In the genomic region with DNA sequence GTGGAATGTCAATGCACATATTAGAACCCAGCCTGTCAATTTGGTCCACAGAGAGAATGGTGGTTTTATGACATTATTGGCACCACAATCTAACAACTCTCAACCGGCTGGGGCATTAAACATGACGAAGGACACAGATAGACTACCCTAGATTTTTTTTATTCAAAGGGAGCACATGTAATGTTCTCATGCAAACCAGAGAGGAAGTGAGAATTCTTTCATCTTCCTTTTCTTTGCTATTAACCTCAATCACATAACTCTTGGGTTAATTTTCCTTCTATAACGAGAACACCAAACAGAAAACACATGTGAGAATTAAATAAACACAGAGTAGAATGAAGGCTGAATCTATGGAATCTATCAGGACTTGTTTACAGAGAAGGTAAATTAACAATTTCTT, we compare ENCODE assay signal across 23 cellular contexts.
DNase-seq lines count a peak whose midpoint lies in the region; ATAC-seq, FAIRE-seq and TF ChIP-seq lines count a peak whose summit lies in the region.
"Had no signal": no experiment of that assay in that cellular context is flagged by ENCODE, and none has a peak within 500 bp of the region (broad histone marks: within the 10 kb centered on the region; RNA-seq: fewer than 3 reads in every experiment).

No MANE protein-coding gene starts in this region.

- peak overlapping the region; percentile 74 for H2BK15ac ChIP-seq in mesendoderm (replicated peaks; ENCODE audit: low read depth)

- no peak overlapping the region for H4K5ac ChIP-seq in mesendoderm (ENCODE audit: low read length)

- 0 out of 2 replicates have a peak overlapping the region, but pooled peaks have one; percentile 39 for H2AFZ ChIP-seq in OCI-LY3 (ENCODE audit: low read depth, low read length)
- H2AFZ ChIP-seq: GM23248 had no signal

- peak; percentile 37 for ATAC-seq in GM21737 (IDR thresholded peaks at IDR 0.05; ENCODE audit: unreplicated experiment)
- no peak for ATAC-seq in GM21360 (IDR thresholded peaks at IDR 0.05; ENCODE audit: unreplicated experiment)
- ATAC-seq: A549; activated CD4-positive, CD25-positive, alpha-beta regulatory T cell treated with anti-CD3 and anti-CD28 coated beads, Interleukin-2, amount 50 U/mL, for 24 hours; activated CD8-positive, alpha-beta T cell treated with anti-CD3 and anti-CD28 coated beads for 36 hours; stimulated activated naive CD8-positive, alpha-beta T cell treated with anti-CD3 and anti-CD28 coated beads, Interleukin-15, amount 100 ng/mL, for 72 hours had no signal

- peak overlapping the region; percentile 77 for H3K4me2 ChIP-seq in OCI-LY3 (ENCODE audit: low read length)
- no peak overlapping the region for H3K4me2 ChIP-seq in mesendoderm (ENCODE audit: low read length)

- H4K8ac ChIP-seq in mesendoderm (ENCODE audit: low read depth, low read length) = no peak overlapping the region

- H3K4me1 ChIP-seq in OCI-LY3 (ENCODE audit: low read length) (peaks cover 87% of the 10 kb centered on the region), mesendoderm (ENCODE audit: control insufficient read depth, low read depth, low read length) (peaks cover 4% of the 10 kb centered on the region)
- H3K4me1 ChIP-seq: BE2C, Caco-2 had no signal

- H3K9ac ChIP-seq in OCI-LY3 (ENCODE audit: low read length) (peak overlapping the region; percentile 54; the same call in 1 of the 2 replicates), mesendoderm (ENCODE audit: low read length) (no peak overlapping the region)
- H3K9ac ChIP-seq: GM23248 had no signal

- no peaks in the 10 kb centered on the region for H3K9me3 Mint-ChIP-seq in chondrocyte (ENCODE audit: low read depth)
- H3K9me3 Mint-ChIP-seq: activated CD8-positive, alpha-beta T cell treated with anti-CD3 and anti-CD28 coated beads for 36 hours; stimulated activated naive CD8-positive, alpha-beta T cell treated with anti-CD3 and anti-CD28 coated beads, Interleukin-15, amount 100 ng/mL, for 72 hours had no signal

- no CpG with 5 or more reads among the region's 3 CpGs for WGBS in mesendoderm (ENCODE audit: extremely low coverage, insufficient coverage, low lambda C conversion rate)
- 74 to 76% methylated on average over 3 of the region's 3 CpGs for WGBS in lower leg skin, 2 donors

- H2BK5ac ChIP-seq in mesendoderm (ENCODE audit: low read length) = no peak overlapping the region

- no peak for TF ChIP-seq CTCF in OCI-LY3 (IDR thresholded peaks at IDR 0.05; ENCODE audit: low read depth, low read length)
- TF ChIP-seq CTCF in chondrocyte (IDR thresholded peaks at IDR 0.05) = no peak
- no peak for TF ChIP-seq CTCF in lower leg skin (IDR thresholded peaks at IDR 0.05)

- intact Hi-C loops in lower leg skin (cut with DNase I; ENCODE audit: low total_unique reads) = no loop called here

- peak; percentile 73 for FAIRE-seq in GM12892 (lab: Jason Lieb, UNC)
- FAIRE-seq: bronchial epithelial cell had no signal

- H2AK5ac ChIP-seq in mesendoderm (ENCODE audit: low read length) = no peak overlapping the region

- H3K4me3 ChIP-seq in OCI-LY3 (ENCODE audit: low read length) (peak overlapping the region; percentile 50), mesendoderm (ENCODE audit: low read length) (no peak overlapping the region), lower leg skin (ENCODE audit: low read depth, poor library complexity, severe bottlenecking) (no peak overlapping the region)
- H3K4me3 ChIP-seq: A549, GM23248, transverse colon had no signal

- no peak overlapping the region for H3K4ac ChIP-seq in mesendoderm (ENCODE audit: low read depth, low read length)

- H3K79me1 ChIP-seq in mesendoderm (ENCODE audit: low read length) = no peaks in the 10 kb centered on the region

- no peaks in the 10 kb centered on the region for H3K27me3 Mint-ChIP-seq in chondrocyte (ENCODE audit: low read depth)

- H3K36me3 Mint-ChIP-seq in chondrocyte (ENCODE audit: low read depth) = no peaks in the 10 kb centered on the region
- H3K36me3 Mint-ChIP-seq: naive B cell had no signal

- peak overlapping the region; percentile 70 for H3K27ac ChIP-seq in OCI-LY3 (ENCODE audit: low read length)
- no peak overlapping the region for H3K27ac ChIP-seq in mesendoderm (ENCODE audit: low read depth, low read length)
- H3K27ac ChIP-seq: GM23248 had no signal

- no peaks in the 10 kb centered on the region for H4K20me1 ChIP-seq in OCI-LY3 (ENCODE audit: insufficient read depth, low read length)

- H3K27me3 ChIP-seq in OCI-LY3 (ENCODE audit: low read depth, low read length) (no peaks in the 10 kb centered on the region; the same call in 1 of the 2 replicates), mesendoderm (ENCODE audit: insufficient read depth, low read length, poor library complexity) (no peaks in the 10 kb centered on the region)
- H3K27me3 ChIP-seq: BE2C, transverse colon had no signal

- no peak overlapping the region for H3K23ac ChIP-seq in mesendoderm (ENCODE audit: low read length)

- H3K36me3 ChIP-seq in OCI-LY3 (replicated peaks; ENCODE audit: low read depth, low read length) (peaks cover 5% of the 10 kb centered on the region), mesendoderm (ENCODE audit: control insufficient read depth, insufficient read depth, low read length) (no peaks in the 10 kb centered on the region)
- H3K36me3 ChIP-seq: BE2C, transverse colon had no signal

- TF ChIP-seq POLR2A in GM12892 (IDR thresholded peaks at IDR 0.05; ENCODE audit: low read depth, low read length) (peak; percentile 29; the same call in 1 of the 2 replicates), lower leg skin (IDR thresholded peaks at IDR 0.05) (no peak)

- H3K27ac Mint-ChIP-seq in chondrocyte (ENCODE audit: unreplicated experiment) = no peak overlapping the region
- H3K27ac Mint-ChIP-seq: activated CD8-positive, alpha-beta T cell treated with anti-CD3 and anti-CD28 coated beads for 36 hours; naive B cell; stimulated activated naive CD8-positive, alpha-beta T cell treated with anti-CD3 and anti-CD28 coated beads, Interleukin-15, amount 100 ng/mL, for 72 hours had no signal

- no peak overlapping the region for H3K56ac ChIP-seq in mesendoderm (ENCODE audit: low read length)

- H3K4me3 Mint-ChIP-seq in chondrocyte (ENCODE audit: unreplicated experiment) = no peak overlapping the region
- H3K4me3 Mint-ChIP-seq: activated CD8-positive, alpha-beta T cell treated with anti-CD3 and anti-CD28 coated beads for 36 hours; naive B cell; stimulated activated naive CD8-positive, alpha-beta T cell treated with anti-CD3 and anti-CD28 coated beads, Interleukin-15, amount 100 ng/mL, for 72 hours had no signal

- DNase-seq in GM12892 (ENCODE audit: insufficient read length) (no peak), mesendoderm (no peak), chondrocyte (ENCODE audit: low spot score) (no peak), lower leg skin (ENCODE audit: low spot score in 2 of 2) (no peak), NCI-H2171 (lab: John Stamatoyannopoulos, UW) (no peak)
- DNase-seq: activated CD8-positive, alpha-beta T cell treated with anti-CD3 and anti-CD28 coated beads for 36 hours; BE2C; Caco-2; DND-41; GM23248; naive B cell; NCI-H146; NCI-H2171 treated with DMSO at 0.1 percent for 48 hours; NCI-H526 treated with DMSO at 0.1 percent for 48 hours; stimulated activated CD4-positive, alpha-beta T cell treated with anti-CD3 and anti-CD28 coated beads, Interleukin-4, amount 100 ng/mL, for 4 hours; stimulated activated naive CD8-positive, alpha-beta T cell treated with anti-CD3 and anti-CD28 coated beads, Interleukin-15, amount 100 ng/mL, for 72 hours; transverse colon had no signal

- H3K9me3 ChIP-seq in OCI-LY3 (ENCODE audit: insufficient read depth, low read length) = no peaks in the 10 kb centered on the region; the same call in 1 of the 2 replicates
- H3K9me3 ChIP-seq: A549, BE2C, Caco-2, transverse colon had no signal

- H2BK120ac ChIP-seq in mesendoderm (ENCODE audit: low read depth, low read length) = no peak overlapping the region

- peaks cover 65% of the 10 kb centered on the region for H3K4me1 Mint-ChIP-seq in chondrocyte (ENCODE audit: low read depth)
- H3K4me1 Mint-ChIP-seq: naive B cell had no signal

- H3K79me2 ChIP-seq in OCI-LY3 (ENCODE audit: low read length) (no peaks in the 10 kb centered on the region), mesendoderm (ENCODE audit: control insufficient read depth, insufficient read depth, low read length) (no peaks in the 10 kb centered on the region)

- peak overlapping the region; percentile 95 for H3K18ac ChIP-seq in mesendoderm (ENCODE audit: low read length)
